Comparison of ENCODE assay signal across 23 cellular contexts in genomic region chr7:136940917-136941316, GRCh38.
"Had no signal": no experiment of that assay in that cellular context is flagged by ENCODE, and none has a peak within 500 bp of the region (broad histone marks: within the 10 kb centered on the region; RNA-seq: fewer than 3 reads in every experiment).

No MANE protein-coding gene starts in this region.

- ATAC-seq: activated CD8-positive, alpha-beta T cell treated with anti-CD3 and anti-CD28 coated beads for 36 hours; body of pancreas; effector memory CD8-positive, alpha-beta T cell; WTC11 had no signal

- H3K27ac ChIP-seq: body of pancreas, neutrophil, ovary, spleen, tibial nerve, uterus had no signal

- H3K27me3 ChIP-seq: body of pancreas, neutrophil, ovary, spleen, tibial nerve, uterus had no signal

- DNase-seq: activated CD4-positive, alpha-beta T cell treated with anti-CD3 and anti-CD28 coated beads for 1 hour; activated CD4-positive, alpha-beta T cell treated with anti-CD3 and anti-CD28 coated beads, Interleukin-2, amount 10 ng/mL, durations not matched to agents 7 days and 5 days; activated CD8-positive, alpha-beta T cell treated with anti-CD3 and anti-CD28 coated beads for 36 hours; activated naive CD4-positive, alpha-beta T cell treated with Interleukin-2 at 50 U/mL for 16 hours; activated T-cell treated with anti-CD3 and anti-CD28 coated beads, Interleukin-2, amount 50 U/mL, for 48 hours; aorta; body of pancreas; cortex of kidney; effector memory CD8-positive, alpha-beta T cell; erythroblast; mammary epithelial cell; naive B cell; nephron progenitor cell; ovary; retina; spleen; stimulated activated naive CD4-positive, alpha-beta T cell treated with Interleukin-2 at 50 U/mL for 16 hours; uterus had no signal

- H3K9me3 ChIP-seq: body of pancreas, neutrophil, ovary, spleen, tibial nerve, uterus had no signal

- H3K36me3 ChIP-seq: neutrophil, ovary, spleen, tibial nerve, uterus had no signal

- FAIRE-seq: islet of Langerhans, TTC549 had no signal

- H3K4me1 ChIP-seq: body of pancreas, spleen, tibial nerve, uterus had no signal

- H3K4me3 ChIP-seq: body of pancreas, ovary, spleen, tibial nerve, uterus had no signal
